In the genomic region with DNA sequence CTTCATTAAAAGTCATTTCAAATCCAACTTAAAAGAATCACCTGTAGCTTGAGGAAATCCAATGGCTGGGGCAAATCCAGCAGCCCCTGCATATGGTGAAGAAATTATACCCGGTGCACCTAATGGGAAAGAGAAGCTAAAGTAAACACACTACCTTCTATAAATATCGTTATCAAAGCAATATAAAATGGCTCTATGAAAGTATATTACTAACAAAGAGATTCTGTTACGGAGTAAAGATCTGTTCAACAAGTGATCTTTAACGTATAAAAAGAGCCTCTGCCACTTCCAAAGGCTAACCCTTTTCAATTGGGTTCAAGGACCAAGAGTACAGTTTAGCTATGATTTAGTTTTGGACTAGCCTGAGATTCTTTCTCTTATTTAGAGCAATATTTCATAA, we compare ENCODE assay signal across 26 cellular contexts.
"Had no signal": no experiment of that assay in that cellular context is flagged by ENCODE, and none has a peak within 500 bp of the region (broad histone marks: within the 10 kb centered on the region; RNA-seq: fewer than 3 reads in every experiment).

No MANE protein-coding gene starts in this region.

- H3K9me3 ChIP-seq: esophagus squamous epithelium, ovary, psoas muscle, sigmoid colon, spleen, testis, tibial artery, upper lobe of left lung had no signal

- H3K27ac Mint-ChIP-seq: memory B cell; naive thymus-derived CD4-positive, alpha-beta T cell; stimulated activated memory B cell treated with anti-CD40 and anti-IgM and Interleukin-4, amounts not matched to agents 10 μg/mL and 1 μg/mL and 100 μg/mL, for 72 hours had no signal

- H3K4me3 ChIP-seq: coronary artery, esophagus squamous epithelium, heart right ventricle, lung, ovary, psoas muscle, sigmoid colon, spleen, testis, tibial artery, upper lobe of left lung had no signal

- H3K4me3 Mint-ChIP-seq: memory B cell; naive thymus-derived CD4-positive, alpha-beta T cell; stimulated activated memory B cell treated with anti-CD40 and anti-IgM and Interleukin-4, amounts not matched to agents 10 μg/mL and 1 μg/mL and 100 μg/mL, for 72 hours had no signal

- H3K36me3 ChIP-seq: ovary had no signal

- H3K27me3 ChIP-seq: esophagus squamous epithelium, heart right ventricle, ovary, sigmoid colon, spleen, testis, tibial artery, upper lobe of left lung had no signal

- DNase-seq: dermis blood vessel endothelial cell; effector memory CD4-positive, alpha-beta T cell; esophagus squamous epithelium; foreskin melanocyte; glutamatergic neuron; heart right ventricle; hippocampal formation; left ventricle myocardium superior; naive thymus-derived CD4-positive, alpha-beta T cell; occipital lobe; ovary; posterior cingulate gyrus; psoas muscle; right cardiac atrium; sigmoid colon; spleen; stimulated activated CD4-positive, alpha-beta T cell treated with anti-CD3 and anti-CD28 coated beads, Interleukin-4, amount 100 ng/mL, for 4 hours; stimulated activated naive CD8-positive, alpha-beta T cell treated with anti-CD3 and anti-CD28 coated beads, Interleukin-15, Interleukin-2, amounts not matched to agents 100 U/mL and 50 U/mL, for 24 hours; substantia nigra; testis; tibial artery; upper lobe of left lung had no signal

- H3K27me3 Mint-ChIP-seq: memory B cell; naive thymus-derived CD4-positive, alpha-beta T cell; stimulated activated memory B cell treated with anti-CD40 and anti-IgM and Interleukin-4, amounts not matched to agents 10 μg/mL and 1 μg/mL and 100 μg/mL, for 72 hours had no signal

- H3K27ac ChIP-seq: coronary artery, esophagus squamous epithelium, heart right ventricle, ovary, psoas muscle, sigmoid colon, spleen, testis, tibial artery, upper lobe of left lung had no signal

- H3K4me1 ChIP-seq: psoas muscle, sigmoid colon had no signal
